34 cellular contexts compared by ENCODE assay signal in genomic region chr5:16963821-16964220, GRCh38.
"Had no signal": no experiment of that assay in that cellular context is flagged by ENCODE, and none has a peak within 500 bp of the region (broad histone marks: within the 10 kb centered on the region; RNA-seq: fewer than 3 reads in every experiment).

No MANE protein-coding gene starts in this region.

- H3K4me1 ChIP-seq: Peyer's patch had no signal

- DNase-seq: activated CD4-positive, alpha-beta T cell treated with anti-CD3 and anti-CD28 coated beads, Interleukin-2, amount 10 ng/mL, durations not matched to agents 24 days and 14 days; activated CD4-positive, alpha-beta T cell treated with anti-CD3 and anti-CD28 coated beads, Interleukin-2, amount 50 U/mL, for 4 hours; activated CD8-positive, alpha-beta T cell treated with anti-CD3 and anti-CD28 coated beads for 36 hours; activated effector memory CD4-positive, alpha-beta T cell treated with anti-CD3 and anti-CD28 coated beads, Interleukin-2, amount 50 U/mL, for 16 hours; activated naive CD4-positive, alpha-beta T cell; activated naive CD4-positive, alpha-beta T cell treated with anti-CD3 and anti-CD28 coated beads, Interleukin-2, amount 50 U/mL, for 16 hours; activated naive CD8-positive, alpha-beta T cell treated with anti-CD3 and anti-CD28 coated beads for 36 hours; activated T-cell treated with anti-CD3 and anti-CD28 coated beads, Interleukin-2, amount 50 U/mL, for 1 hour; activated T-cell treated with anti-CD3 and anti-CD28 coated beads, Interleukin-2, amount 50 U/mL, for 72 hours; amniotic stem cell; aorta; brain microvascular endothelial cell; KG1; MM.1S; MV-4-11; NCI-H1092; NCI-H1436 treated with DMSO at 0.1 percent for 48 hours; NCI-H1694 treated with DMSO at 0.1 percent for 48 hours; NCI-H2029; NCI-H345; NCI-H510A; NCI-H526; NCI-H748 treated with DMSO at 0.1 percent for 48 hours; NK-92 treated with Interleukin-12 subunit alpha and Interleukin-12 subunit beta, amount 100 ng/mL, for 24 hours; PC-3; RPMI8226; SHP77 treated with DMSO at 0.1 percent for 48 hours; SK-N-SH had no signal

- H3K9me3 ChIP-seq: Peyer's patch, SJSA1, SK-N-SH had no signal

- H3K27me3 ChIP-seq: brain microvascular endothelial cell, Peyer's patch, SJSA1 had no signal

- H3K9ac ChIP-seq: SK-N-SH had no signal

- ATAC-seq: activated CD8-positive, alpha-beta T cell treated with anti-CD3 and anti-CD28 coated beads for 36 hours; activated T-cell treated with anti-CD3 and anti-CD28 coated beads, Interleukin-2, amount 50 U/mL, for 72 hours; activated T-helper 17 cell treated with anti-CD3 and anti-CD28 coated beads, Interleukin-2, amount 50 U/mL, for 72 hours; PC-3 had no signal

- H3K36me3 ChIP-seq: brain microvascular endothelial cell, Peyer's patch, SJSA1 had no signal

- H3K36me3 Mint-ChIP-seq: activated naive CD8-positive, alpha-beta T cell treated with anti-CD3 and anti-CD28 coated beads for 36 hours had no signal

- FAIRE-seq: TTC549 had no signal

- H3K9me3 Mint-ChIP-seq: activated CD4-positive, alpha-beta T cell treated with anti-CD3 and anti-CD28 coated beads, Interleukin-2, amount 10 ng/mL, durations not matched to agents 24 days and 14 days; activated CD8-positive, alpha-beta T cell treated with anti-CD3 and anti-CD28 coated beads for 36 hours; activated naive CD8-positive, alpha-beta T cell treated with anti-CD3 and anti-CD28 coated beads for 36 hours; activated T-helper 17 cell treated with anti-CD3 and anti-CD28 coated beads, Interleukin-2, amount 50 U/mL, for 72 hours; T-helper 2 cell treated with Interferon-gamma antibody and Interleukin-4, amounts not matched to agents 5 μg/mL and 100 μg/mL, for 36 hours had no signal

- H3K27me3 Mint-ChIP-seq: activated CD4-positive, alpha-beta T cell treated with anti-CD3 and anti-CD28 coated beads, Interleukin-2, amount 10 ng/mL, durations not matched to agents 24 days and 14 days; activated CD8-positive, alpha-beta T cell treated with anti-CD3 and anti-CD28 coated beads for 36 hours; activated naive CD8-positive, alpha-beta T cell treated with anti-CD3 and anti-CD28 coated beads for 36 hours; activated T-helper 17 cell treated with anti-CD3 and anti-CD28 coated beads, Interleukin-2, amount 50 U/mL, for 72 hours had no signal

- H3K4me1 Mint-ChIP-seq: activated CD4-positive, alpha-beta T cell treated with anti-CD3 and anti-CD28 coated beads, Interleukin-2, amount 10 ng/mL, durations not matched to agents 24 days and 14 days; activated naive CD8-positive, alpha-beta T cell treated with anti-CD3 and anti-CD28 coated beads for 36 hours; activated T-helper 17 cell treated with anti-CD3 and anti-CD28 coated beads, Interleukin-2, amount 50 U/mL, for 72 hours had no signal

- H3K27ac Mint-ChIP-seq: activated CD4-positive, alpha-beta T cell treated with anti-CD3 and anti-CD28 coated beads, Interleukin-2, amount 10 ng/mL, durations not matched to agents 24 days and 14 days; activated CD8-positive, alpha-beta T cell treated with anti-CD3 and anti-CD28 coated beads for 36 hours; activated naive CD8-positive, alpha-beta T cell treated with anti-CD3 and anti-CD28 coated beads for 36 hours; activated T-cell treated with anti-CD3 and anti-CD28 coated beads, Interleukin-2, amount 50 U/mL, for 72 hours; activated T-helper 17 cell treated with anti-CD3 and anti-CD28 coated beads, Interleukin-2, amount 50 U/mL, for 72 hours; T-helper 1 cell treated with Interleukin-12 subunit alpha and Interleukin-12 subunit beta and Interleukin-4 antibody, amounts not matched to agents 30 μg/mL and 1 μg/mL, for 36 hours; T-helper 2 cell treated with Interferon-gamma antibody and Interleukin-4, amounts not matched to agents 5 μg/mL and 100 μg/mL, for 36 hours had no signal

- H3K4me3 Mint-ChIP-seq: activated CD4-positive, alpha-beta T cell treated with anti-CD3 and anti-CD28 coated beads, Interleukin-2, amount 10 ng/mL, durations not matched to agents 24 days and 14 days; activated CD8-positive, alpha-beta T cell treated with anti-CD3 and anti-CD28 coated beads for 36 hours; activated naive CD8-positive, alpha-beta T cell treated with anti-CD3 and anti-CD28 coated beads for 36 hours; activated T-cell treated with anti-CD3 and anti-CD28 coated beads, Interleukin-2, amount 50 U/mL, for 72 hours; activated T-helper 17 cell treated with anti-CD3 and anti-CD28 coated beads, Interleukin-2, amount 50 U/mL, for 72 hours; T-helper 1 cell treated with Interleukin-12 subunit alpha and Interleukin-12 subunit beta and Interleukin-4 antibody, amounts not matched to agents 30 μg/mL and 1 μg/mL, for 36 hours; T-helper 2 cell treated with Interferon-gamma antibody and Interleukin-4, amounts not matched to agents 5 μg/mL and 100 μg/mL, for 36 hours had no signal

- H3K27ac ChIP-seq: brain microvascular endothelial cell, Peyer's patch, SJSA1 had no signal

- H3K4me3 ChIP-seq: Peyer's patch, SJSA1 had no signal
